In the genomic region with DNA sequence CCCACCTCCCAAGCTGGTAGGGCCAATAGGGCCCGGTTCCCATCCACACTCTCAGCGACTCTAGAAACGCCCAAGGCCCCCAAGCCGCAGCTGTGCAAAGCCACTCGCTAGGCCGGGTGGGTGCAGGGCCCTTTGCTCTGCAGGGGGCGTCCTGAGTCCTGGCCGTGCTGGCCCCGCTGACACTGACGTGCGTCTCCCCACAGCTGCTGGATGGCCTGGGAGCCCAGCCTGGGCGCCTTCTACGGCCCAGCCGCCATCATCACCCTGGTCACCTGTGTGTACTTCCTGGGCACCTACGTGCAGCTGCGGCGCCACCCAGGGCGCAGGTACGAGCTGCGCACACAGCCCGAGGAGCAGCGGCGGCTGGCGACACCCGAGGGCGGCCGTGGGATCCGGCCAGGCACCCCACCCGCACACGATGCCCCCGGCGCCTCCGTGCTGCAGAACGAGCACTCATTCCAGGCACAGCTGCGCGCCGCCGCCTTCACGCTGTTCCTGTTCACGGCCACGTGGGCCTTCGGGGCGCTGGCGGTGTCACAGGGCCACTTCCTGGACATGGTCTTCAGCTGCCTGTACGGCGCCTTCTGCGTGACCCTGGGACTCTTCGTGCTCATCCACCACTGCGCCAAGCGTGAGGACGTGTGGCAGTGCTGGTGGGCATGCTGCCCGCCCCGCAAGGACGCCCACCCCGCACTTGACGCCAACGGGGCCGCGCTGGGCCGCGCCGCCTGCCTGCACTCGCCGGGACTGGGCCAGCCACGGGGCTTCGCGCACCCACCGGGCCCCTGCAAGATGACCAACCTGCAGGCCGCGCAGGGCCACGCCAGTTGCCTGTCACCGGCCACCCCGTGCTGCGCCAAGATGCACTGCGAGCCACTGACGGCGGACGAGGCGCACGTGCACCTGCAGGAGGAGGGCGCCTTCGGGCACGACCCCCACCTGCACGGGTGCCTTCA, we compare ENCODE assay signal across 23 cellular contexts. TPM values are rescaled to one million over a fixed set of nuclear protein-coding genes. Genes with fewer than 3 reads are reported as not detected.
A peak's percentile ranks its signal among the peaks of the same experiment; 100 is the strongest.
DNase-seq lines count a peak whose midpoint lies in the region; ATAC-seq and TF ChIP-seq lines count a peak whose summit lies in the region.
"Had no signal": no experiment of that assay in that cellular context is flagged by ENCODE, and none has a peak within 500 bp of the region (broad histone marks: within the 10 kb centered on the region; RNA-seq: fewer than 3 reads in every experiment).

No MANE protein-coding gene starts in this region.

- no peak for ATAC-seq in activated T-cell treated with anti-CD3 and anti-CD28 coated beads, Interleukin-2, amount 50 U/mL, for 72 hours (replicated peaks in 1 of 2)
- ATAC-seq in left lung, result no peak
- ATAC-seq: body of pancreas had no signal

- H2AK5ac ChIP-seq in H9 (ENCODE audit: insufficient read length, low read length), result no peak overlapping the region

- no peak for TF ChIP-seq POLR2A in sigmoid colon (IDR thresholded peaks at IDR 0.05)

- no peak overlapping the region for H2BK120ac ChIP-seq in H9 (ENCODE audit: low read depth, low read length, poor library complexity, severe bottlenecking)

- no peak overlapping the region for H3K4me3 Mint-ChIP-seq in activated T-cell treated with anti-CD3 and anti-CD28 coated beads, Interleukin-2, amount 50 U/mL, for 24 hours
- H3K4me3 Mint-ChIP-seq in activated T-cell treated with anti-CD3 and anti-CD28 coated beads, Interleukin-2, amount 50 U/mL, for 72 hours, result no peak overlapping the region
- no peak overlapping the region for H3K4me3 Mint-ChIP-seq in H9
- H3K4me3 Mint-ChIP-seq: IgD-negative memory B cell, nephron progenitor cell had no signal

- no peaks in the 10 kb centered on the region for H3K27me3 ChIP-seq in H9 (ENCODE audit: insufficient read depth, low read length)
- H3K27me3 ChIP-seq in left lung, result peaks cover 0 to 50% of the 10 kb centered on the region in 2 donors
- peaks cover 0 to 41% (median 31%) of the 10 kb centered on the region in 3 donors for H3K27me3 ChIP-seq in sigmoid colon
- H3K27me3 ChIP-seq: body of pancreas, thyroid gland had no signal

- TF ChIP-seq CTCF in H9 (conservative IDR thresholded peaks at IDR 0.05) (no peak), left lung (IDR thresholded peaks at IDR 0.05) (no peak), sigmoid colon (IDR thresholded peaks at IDR 0.05) (no peak)

- H3K27ac ChIP-seq in H9 (ENCODE audit: insufficient read length, low read depth, low read length) (no peak overlapping the region), left lung (no peak overlapping the region), sigmoid colon (no peak overlapping the region)
- H3K27ac ChIP-seq: body of pancreas, parathyroid adenoma, stomach, thyroid gland had no signal

- no peak overlapping the region for H2BK15ac ChIP-seq in H9 (ENCODE audit: low read depth, low read length)

- no peak overlapping the region for H2BK20ac ChIP-seq in H9 (ENCODE audit: low read depth, low read length, poor library complexity, severe bottlenecking)

- no peak overlapping the region for H3K4ac ChIP-seq in H9 (ENCODE audit: low read depth, low read length)

- H3K9me3 ChIP-seq in H9 (ENCODE audit: control insufficient read depth, low read depth, low read length) (no peaks in the 10 kb centered on the region), left lung (peaks cover 0 to 4% of the 10 kb centered on the region in 2 donors), sigmoid colon (no peaks in the 10 kb centered on the region)
- H3K9me3 ChIP-seq: body of pancreas, stomach, thyroid gland had no signal

- no peak overlapping the region for H3K9ac ChIP-seq in H9 (ENCODE audit: extremely low read depth, insufficient read length, low read length)
- H3K9ac ChIP-seq: parathyroid adenoma had no signal

- no peak overlapping the region for H3K56ac ChIP-seq in H9 (ENCODE audit: insufficient read length, low read depth, low read length)

- H2BK12ac ChIP-seq in H9 (ENCODE audit: insufficient read length, low read depth, low read length), result no peak overlapping the region

- no peak overlapping the region for H4K5ac ChIP-seq in H9 (ENCODE audit: insufficient read length, low read depth, low read length)

- H2BK5ac ChIP-seq in H9 (ENCODE audit: insufficient read length, low read length), result no peak overlapping the region

- DNase-seq in activated T-cell treated with anti-CD3 and anti-CD28 coated beads, Interleukin-2, amount 50 U/mL, for 24 hours, result peak; percentile 24
- no peak for DNase-seq in activated T-cell treated with anti-CD3 and anti-CD28 coated beads, Interleukin-2, amount 50 U/mL, for 72 hours
- DNase-seq in H9, result peak; percentile 54
- peak; percentile 26 to 81 for DNase-seq in left lung
- peak; percentile 49 for DNase-seq in sigmoid colon
- no peak for DNase-seq in NCI-H748 (lab: John Stamatoyannopoulos, UW; ENCODE audit: unreplicated experiment)
- DNase-seq in NCI-H446 treated with DMSO at 0.1 percent for 48 hours (lab: John Stamatoyannopoulos, UW), result no peak
- no peak for DNase-seq in activated CD4-positive, CD25-positive, alpha-beta regulatory T cell (lab: John Stamatoyannopoulos, UW)
- DNase-seq: activated CD4-positive, alpha-beta T cell treated with anti-CD3 and anti-CD28 coated beads, Interleukin-2, amount 50 U/mL, for 4 hours; activated gamma-delta T cell treated with Interleukin-2 at 50 U/mL for 16 hours; cerebellar nuclear complex; islet precursor cell; NCI-H1092; NCI-H187 treated with DMSO at 0.1 percent for 48 hours; NCI-H524 treated with DMSO at 0.1 percent for 48 hours; stomach; thyroid gland had no signal

- H3K4me2 ChIP-seq in H9 (ENCODE audit: insufficient read depth, insufficient read length, low read length), result no peak overlapping the region

- no peaks in the 10 kb centered on the region for H3K9me3 Mint-ChIP-seq in activated T-cell treated with anti-CD3 and anti-CD28 coated beads, Interleukin-2, amount 50 U/mL, for 24 hours
- no peaks in the 10 kb centered on the region for H3K9me3 Mint-ChIP-seq in activated T-cell treated with anti-CD3 and anti-CD28 coated beads, Interleukin-2, amount 50 U/mL, for 72 hours
- peaks cover 0 to 7% of the 10 kb centered on the region in 2 experiments; a peak in 2 of 5 replicates for H3K9me3 Mint-ChIP-seq in H9
- H3K9me3 Mint-ChIP-seq: nephron progenitor cell had no signal

- H3K23me2 ChIP-seq in H9 (ENCODE audit: insufficient read length, low read depth, low read length, poor library complexity, severe bottlenecking), result no peaks in the 10 kb centered on the region

- no peak overlapping the region for H4K91ac ChIP-seq in H9 (ENCODE audit: insufficient read length, low read depth, low read length)

- no peaks in the 10 kb centered on the region for H4K20me1 ChIP-seq in H9 (ENCODE audit: control insufficient read depth, insufficient read depth, insufficient read length)

- no peaks in the 10 kb centered on the region for H3K36me3 ChIP-seq in left lung
- H3K36me3 ChIP-seq in sigmoid colon, result no peaks in the 10 kb centered on the region
- H3K36me3 ChIP-seq: stomach, thyroid gland had no signal

- no peak overlapping the region for H4K8ac ChIP-seq in H9 (replicated peaks; ENCODE audit: insufficient read length, low read depth, low read length)

- WGBS in H9 (ENCODE audit: extremely low coverage, insufficient read length, low lambda C conversion rate), result no CpG with 5 or more reads among the region's 84 CpGs
- WGBS in sigmoid colon, 2 donors, result 96 to 97% methylated on average over 84 of the region's 84 CpGs

- no peaks in the 10 kb centered on the region for H3K36me3 Mint-ChIP-seq in activated T-cell treated with anti-CD3 and anti-CD28 coated beads, Interleukin-2, amount 50 U/mL, for 24 hours (ENCODE audit: low read depth)
- H3K36me3 Mint-ChIP-seq in activated T-cell treated with anti-CD3 and anti-CD28 coated beads, Interleukin-2, amount 50 U/mL, for 72 hours (ENCODE audit: insufficient read depth in 2 of 2), result no peaks in the 10 kb centered on the region
- H3K36me3 Mint-ChIP-seq in H9 (ENCODE audit: insufficient read depth in 1 of 3, low read depth in 3 of 3), result no peaks in the 10 kb centered on the region; a peak in 1 of 7 replicates
- H3K36me3 Mint-ChIP-seq: IgD-negative memory B cell had no signal

- H3K27me3 Mint-ChIP-seq in activated T-cell treated with anti-CD3 and anti-CD28 coated beads, Interleukin-2, amount 50 U/mL, for 24 hours, result peaks cover 12% of the 10 kb centered on the region
- peaks cover 17% of the 10 kb centered on the region for H3K27me3 Mint-ChIP-seq in activated T-cell treated with anti-CD3 and anti-CD28 coated beads, Interleukin-2, amount 50 U/mL, for 72 hours (ENCODE audit: low read depth)
- H3K27me3 Mint-ChIP-seq in H9 (ENCODE audit: low read depth), result peaks cover 8% of the 10 kb centered on the region

- H3K79me1 ChIP-seq in H9 (ENCODE audit: insufficient read depth, low read depth, low read length, poor library complexity, severe bottlenecking), result no peaks in the 10 kb centered on the region

- H3K4me1 ChIP-seq in H9 (ENCODE audit: insufficient read depth, low read length) (no peaks in the 10 kb centered on the region), left lung (no peaks in the 10 kb centered on the region), sigmoid colon (no peaks in the 10 kb centered on the region)
- H3K4me1 ChIP-seq: body of pancreas, parathyroid adenoma had no signal

- H2AFZ ChIP-seq in H9 (ENCODE audit: low read length), result no peak overlapping the region
- H2AFZ ChIP-seq: parathyroid adenoma had no signal

- intact Hi-C loops in left lung (cut with DNase I) (loop anchor here in 1 of 2 donors (10.0 kb wide), 1 partner anchor 184 kb away; a partner anchor contains a TSS), sigmoid colon (cut with DNase I) (loop anchor here (10.0 kb wide), 1 partner anchor 184 kb away; a partner anchor contains a TSS)

- H3K18ac ChIP-seq in H9 (ENCODE audit: insufficient read length, low read depth, low read length), result no peak overlapping the region

- H3K79me2 ChIP-seq in H9 (ENCODE audit: insufficient read depth, low read length), result no peaks in the 10 kb centered on the region
- H3K79me2 ChIP-seq: parathyroid adenoma had no signal

- no peak overlapping the region for H3T11ph ChIP-seq in H9 (ENCODE audit: low read length)

- TF ChIP-seq EP300 in sigmoid colon (IDR thresholded peaks at IDR 0.05), result no peak

- H3K4me3 ChIP-seq in left lung (no peak overlapping the region), sigmoid colon (no peak overlapping the region)
- H3K4me3 ChIP-seq: body of pancreas, stomach, thyroid gland had no signal

- no peak overlapping the region for H3K23ac ChIP-seq in H9 (ENCODE audit: insufficient read length, low read depth, low read length)

- H3K4me1 Mint-ChIP-seq in activated T-cell treated with anti-CD3 and anti-CD28 coated beads, Interleukin-2, amount 50 U/mL, for 24 hours (ENCODE audit: low read depth), result no peaks in the 10 kb centered on the region
- H3K4me1 Mint-ChIP-seq in activated T-cell treated with anti-CD3 and anti-CD28 coated beads, Interleukin-2, amount 50 U/mL, for 72 hours (ENCODE audit: low read depth), result peaks cover 7% of the 10 kb centered on the region
- H3K4me1 Mint-ChIP-seq in H9, result peaks cover 0 to 2% of the 10 kb centered on the region in 2 experiments; a peak in 1 of 4 replicates

- H3K14ac ChIP-seq in H9 (ENCODE audit: insufficient read depth, low read length), result no peak overlapping the region; the same call in 1 of the 2 replicates

- no peak overlapping the region for H3K27ac Mint-ChIP-seq in activated T-cell treated with anti-CD3 and anti-CD28 coated beads, Interleukin-2, amount 50 U/mL, for 24 hours
- H3K27ac Mint-ChIP-seq in activated T-cell treated with anti-CD3 and anti-CD28 coated beads, Interleukin-2, amount 50 U/mL, for 72 hours, result no peak overlapping the region
- no peak overlapping the region for H3K27ac Mint-ChIP-seq in H9
- H3K27ac Mint-ChIP-seq: IgD-negative memory B cell, nephron progenitor cell had no signal

RNA-seq across cellular contexts. Expression of a gene that starts 31.6 kb away (rescaled TPM):
- total RNA-seq in activated T-cell treated with anti-CD3 and anti-CD28 coated beads, Interleukin-2, amount 50 U/mL, for 72 hours, result 1 to 10 TPM in 1 of 2 donors, under 1 TPM in 1; 0.28 to 1.2 TPM
- total RNA-seq in H9 (2021) (13.7 and 15.7 TPM in 2 replicates), left lung (10 to 100 TPM in 1 of 2 donors, 1 to 10 TPM in 1; 8.4 to 10.4 TPM), sigmoid colon (1 to 10 TPM in 1 of 4 donors, under 1 TPM in 3; 0.16 to 1.9 (median 0.52) TPM)
- under 1 TPM in 2 of 3 donors, not detected in 1; under 0.01 to 0.15 TPM for polyA plus RNA-seq in sigmoid colon
- total RNA-seq: A673 had no signal

RNA-seq across cellular contexts. Expression of a gene that starts 40.7 kb away (rescaled TPM):
- total RNA-seq in activated T-cell treated with anti-CD3 and anti-CD28 coated beads, Interleukin-2, amount 50 U/mL, for 72 hours, result not detected
- 0.11 and 0.13 TPM in 2 replicates for total RNA-seq in H9 (2021)
- total RNA-seq in left lung, result under 1 TPM in 1 of 2 donors, not detected in 1; 0.24 TPM
- total RNA-seq in sigmoid colon, result under 1 TPM in 3 of 4 donors, not detected in 1; under 0.01 to 0.28 (median 0.14) TPM
- polyA plus RNA-seq in sigmoid colon, result under 1 TPM in 1 of 3 donors, not detected in 2; 0.03 TPM
- total RNA-seq: mucosa of gallbladder had no signal
- polyA plus RNA-seq: IgD-negative memory B cell, stomach had no signal

Comparison
In these comparisons a context has a peak if more than half of its experiments do, and no peak if none do; other contexts are left out.
1. DNase-seq: peak in activated T-cell treated with anti-CD3 and anti-CD28 coated beads, Interleukin-2, amount 50 U/mL, for 24 hours (single experiment), H9 (single experiment), left lung (2 of 2) and sigmoid colon (single experiment); none in activated T-cell treated with anti-CD3 and anti-CD28 coated beads, Interleukin-2, amount 50 U/mL, for 72 hours (0 of 2), NCI-H748 (single experiment), NCI-H446 treated with DMSO at 0.1 percent for 48 hours (single experiment) and activated CD4-positive, CD25-positive, alpha-beta regulatory T cell (0 of 4).